13 cellular contexts compared by ENCODE assay signal in the genomic region with DNA sequence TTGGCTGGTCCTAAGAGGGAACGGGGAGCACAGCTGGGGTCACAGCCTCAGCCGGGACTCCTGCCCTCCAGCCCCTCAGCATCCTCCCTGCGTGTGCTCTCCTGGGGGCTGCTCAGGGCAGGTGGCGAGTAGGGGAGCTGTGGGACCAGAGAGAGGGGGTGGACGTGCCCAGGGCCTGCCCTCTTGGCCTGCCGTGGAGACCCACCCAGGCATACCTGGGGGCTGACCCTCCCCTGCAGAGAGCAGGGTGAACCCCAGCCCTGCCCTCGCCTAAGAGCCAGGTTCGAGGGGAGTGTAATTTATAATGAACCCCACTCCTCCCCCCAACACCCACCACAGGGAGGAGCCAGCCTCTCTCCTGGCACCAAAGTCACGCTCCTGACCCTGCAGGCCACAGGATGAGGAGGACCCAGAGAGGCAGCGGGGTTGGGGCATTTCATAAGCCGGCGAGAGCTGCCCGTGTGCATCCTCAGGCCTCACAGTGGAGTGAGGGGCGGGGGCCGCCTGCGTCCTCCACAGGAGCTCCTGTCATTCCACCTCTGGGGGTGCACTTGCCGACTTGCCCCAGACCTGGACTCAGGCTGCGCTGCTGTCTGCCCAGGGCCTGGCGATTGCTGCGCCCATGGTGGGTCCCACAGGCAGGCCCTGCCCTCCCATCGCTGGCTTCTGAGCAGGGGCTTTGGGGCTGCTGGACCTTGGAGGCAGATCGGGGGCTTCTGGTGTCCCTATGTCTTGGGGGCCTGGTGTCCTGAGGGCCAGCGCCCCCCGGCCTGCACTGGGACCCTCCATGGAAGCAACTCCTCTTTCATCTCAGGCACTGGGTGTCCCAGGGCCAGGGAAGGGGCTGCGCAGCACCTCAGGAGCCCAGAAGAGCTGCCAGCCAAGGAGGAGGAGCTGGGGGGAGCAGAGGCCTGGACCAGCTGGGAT.
A peak's percentile ranks its signal among the peaks of the same experiment; 100 is the strongest.
DNase-seq lines count a peak whose midpoint lies in the region; ATAC-seq lines count a peak whose summit lies in the region.
"Had no signal": no experiment of that assay in that cellular context is flagged by ENCODE, and none has a peak within 500 bp of the region (broad histone marks: within the 10 kb centered on the region; RNA-seq: fewer than 3 reads in every experiment).

No MANE protein-coding gene starts in this region.

- no peak overlapping the region for H3K4me3 Mint-ChIP-seq in activated CD4-positive, alpha-beta T cell treated with anti-CD3 and anti-CD28 coated beads for 36 hours
- H3K4me3 Mint-ChIP-seq: endodermal cell had no signal

- peak overlapping the region; percentile 50 for H3K9ac ChIP-seq in NT2/D1 (ENCODE audit: insufficient read length, low read depth)

- H3K9me3 ChIP-seq in NT2/D1 (ENCODE audit: insufficient read depth, low read length): peaks cover 3% of the 10 kb centered on the region; the same call in 1 of the 2 replicates
- no peaks in the 10 kb centered on the region for H3K9me3 ChIP-seq in right cardiac atrium (ENCODE audit: control insufficient read depth, low read length)

- peak; percentile 34 for DNase-seq in activated CD4-positive, alpha-beta T cell treated with anti-CD3 and anti-CD28 coated beads for 36 hours
- DNase-seq in activated CD4-positive, alpha-beta T cell treated with anti-CD3 and anti-CD28 coated beads, Interleukin-2, amount 50 U/mL, for 1 hour: no peak
- DNase-seq in NT2/D1 (ENCODE audit: low read depth, low spot score) (no peak), right cardiac atrium (peak; percentile 24 to 73 (median 68)), sciatic nerve (ENCODE audit: low spot score) (no peak), SHP77 (lab: John Stamatoyannopoulos, UW) (no peak), NCI-H748 treated with DMSO at 0.1 percent for 48 hours (lab: John Stamatoyannopoulos, UW) (no peak)
- DNase-seq: DMS53, hippocampal formation, NCI-H1105 treated with DMSO at 0.1 percent for 48 hours had no signal

- H3K4me1 ChIP-seq in NT2/D1 (ENCODE audit: insufficient read depth, insufficient read length): peaks cover 14% of the 10 kb centered on the region
- H3K4me1 ChIP-seq in right cardiac atrium (ENCODE audit: control insufficient read depth, insufficient read depth, low read length): no peaks in the 10 kb centered on the region

- POLR2A ChIA-PET in activated CD4-positive, alpha-beta T cell treated with anti-CD3 and anti-CD28 coated beads for 36 hours (lab: Charles Lee): no interaction called here

- no peak overlapping the region for H3K4me3 ChIP-seq in NT2/D1 (ENCODE audit: insufficient read length, low read depth)
- no peak overlapping the region for H3K4me3 ChIP-seq in right cardiac atrium (ENCODE audit: low read length)

- WGBS in right cardiac atrium: 80% methylated on average over 25 of the region's 25 CpGs

- intact Hi-C loops in activated CD4-positive, alpha-beta T cell treated with anti-CD3 and anti-CD28 coated beads for 36 hours (cut with DNase I, micrococcal nuclease): loop anchor here in 1 of 2 experiments (2.0 to 5.0 kb wide), 2 partner anchors 35 to 1905 kb away; no protein-coding TSS in a partner anchor
- intact Hi-C loops in right cardiac atrium (cut with DNase I) (loop anchor here in 1 of 4 donors (5.0 kb wide), 2 partner anchors 45 to 1865 kb away; no protein-coding TSS in a partner anchor), sciatic nerve (cut with DNase I) (no loop called here)

- CTCF ChIA-PET in activated CD4-positive, alpha-beta T cell treated with anti-CD3 and anti-CD28 coated beads for 36 hours (lab: Charles Lee): interaction anchor here (0.7 to 6.9 kb wide), 10 partner anchors 10 to 1926 kb away, joined by 3 to 161 read pairs (median 5); no protein-coding TSS in a partner anchor

- H3K4me1 Mint-ChIP-seq in activated CD4-positive, alpha-beta T cell treated with anti-CD3 and anti-CD28 coated beads for 36 hours: peaks cover 7% of the 10 kb centered on the region
- H3K4me1 Mint-ChIP-seq: endodermal cell had no signal

- H3K36me3 Mint-ChIP-seq in activated CD4-positive, alpha-beta T cell treated with anti-CD3 and anti-CD28 coated beads for 36 hours (ENCODE audit: low read depth): no peaks in the 10 kb centered on the region
- H3K36me3 Mint-ChIP-seq: T-cell had no signal

- H3K27me3 ChIP-seq in NT2/D1 (ENCODE audit: insufficient read depth, insufficient read length) (peaks cover 22% of the 10 kb centered on the region), right cardiac atrium (ENCODE audit: control insufficient read depth, insufficient read depth) (no peaks in the 10 kb centered on the region)

- no peak for ATAC-seq in activated CD4-positive, alpha-beta T cell treated with anti-CD3 and anti-CD28 coated beads for 36 hours
- ATAC-seq in right cardiac atrium: peak; percentile 30 to 35
- peak; percentile 50 for ATAC-seq in sciatic nerve
- ATAC-seq in HG02973 (IDR thresholded peaks at IDR 0.05; ENCODE audit: unreplicated experiment): no peak

- no peak overlapping the region for H3K27ac ChIP-seq in right cardiac atrium (ENCODE audit: low read length)

- H3K27ac Mint-ChIP-seq in activated CD4-positive, alpha-beta T cell treated with anti-CD3 and anti-CD28 coated beads for 36 hours: no peak overlapping the region
- H3K27ac Mint-ChIP-seq: endodermal cell had no signal

- H3K9me3 Mint-ChIP-seq in activated CD4-positive, alpha-beta T cell treated with anti-CD3 and anti-CD28 coated beads for 36 hours (ENCODE audit: low read depth): no peaks in the 10 kb centered on the region
- H3K9me3 Mint-ChIP-seq: endodermal cell, T-cell had no signal

- H3K27me3 Mint-ChIP-seq in activated CD4-positive, alpha-beta T cell treated with anti-CD3 and anti-CD28 coated beads for 36 hours: no peaks in the 10 kb centered on the region

- H3K36me3 ChIP-seq in NT2/D1 (ENCODE audit: insufficient read depth, insufficient read length, low read length): no peaks in the 10 kb centered on the region

Comparison
In these comparisons a context has a peak if more than half of its experiments do, and no peak if none do; other contexts are left out.
1. DNase-seq: peak in activated CD4-positive, alpha-beta T cell treated with anti-CD3 and anti-CD28 coated beads for 36 hours (single experiment) and right cardiac atrium (3 of 3); none in activated CD4-positive, alpha-beta T cell treated with anti-CD3 and anti-CD28 coated beads, Interleukin-2, amount 50 U/mL, for 1 hour (single experiment), NT2/D1 (single experiment), sciatic nerve (single experiment), SHP77 (0 of 2) and NCI-H748 treated with DMSO at 0.1 percent for 48 hours (single experiment).
2. ATAC-seq: peak in right cardiac atrium (2 of 2) and sciatic nerve (single experiment); none in activated CD4-positive, alpha-beta T cell treated with anti-CD3 and anti-CD28 coated beads for 36 hours (single experiment) and HG02973 (single experiment).